ENCODE assay signal across 19 cellular contexts in the genomic region with DNA sequence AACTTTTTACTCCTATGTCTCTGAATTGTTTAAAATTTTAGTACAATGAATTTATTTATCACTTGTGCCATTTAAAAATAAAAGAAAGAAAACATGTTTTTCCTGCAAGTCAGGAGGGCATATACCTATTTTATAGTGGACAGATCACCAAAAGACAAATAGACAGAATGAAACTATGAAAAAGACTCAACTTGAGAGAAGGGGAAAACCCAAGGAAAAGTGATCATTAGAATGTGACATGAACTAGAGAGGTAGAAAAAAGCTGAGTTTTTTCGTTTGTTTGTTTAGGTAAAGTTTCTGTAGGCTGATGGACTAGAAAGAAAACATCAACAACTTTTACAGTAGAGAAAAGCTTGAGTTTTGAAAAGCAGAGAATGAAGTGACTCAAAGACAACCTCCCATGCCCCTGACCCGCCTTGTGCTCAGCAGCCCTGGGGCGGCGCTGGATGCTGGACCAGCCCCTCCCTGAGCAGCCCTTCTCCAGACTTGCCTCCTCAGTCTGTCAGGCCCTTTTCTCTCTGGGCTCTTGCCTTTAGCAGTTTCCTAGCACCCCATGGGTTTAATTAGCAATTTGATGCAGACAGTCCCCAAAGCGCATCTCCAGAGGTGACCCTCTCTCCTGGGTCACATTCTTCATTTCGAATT.
DNase-seq lines count a peak whose midpoint lies in the region; ATAC-seq, FAIRE-seq and TF ChIP-seq lines count a peak whose summit lies in the region.
"Had no signal": no experiment of that assay in that cellular context is flagged by ENCODE, and none has a peak within 500 bp of the region (broad histone marks: within the 10 kb centered on the region; RNA-seq: fewer than 3 reads in every experiment).

No MANE protein-coding gene starts in this region.

- H3K4me1 ChIP-seq in foreskin keratinocyte (peaks cover 6% of the 10 kb centered on the region), small intestine (ENCODE audit: control insufficient read depth in 2 of 2, insufficient read depth in 1 of 2, low read depth in 1 of 2, low read length in 1 of 2) (no peaks in the 10 kb centered on the region)
- H3K4me1 ChIP-seq in effector memory CD4-positive, alpha-beta T cell (ENCODE audit: control insufficient read depth, insufficient read depth, low read length, poor library complexity, severe bottlenecking): no peaks in the 10 kb centered on the region
- H3K4me1 ChIP-seq: adrenal gland, heart left ventricle, tibial artery had no signal

- H3K36me3 ChIP-seq in effector memory CD4-positive, alpha-beta T cell (ENCODE audit: control insufficient read depth, insufficient read depth, low read length): no peaks in the 10 kb centered on the region
- H3K36me3 ChIP-seq in small intestine (ENCODE audit: control insufficient read depth in 2 of 2, insufficient read depth in 2 of 2, low read length in 2 of 2): no peaks in the 10 kb centered on the region
- H3K36me3 ChIP-seq: adrenal gland, cardiac muscle cell, heart left ventricle, tibial artery had no signal

- WGBS in small intestine, 3 donors: 88 to 90% (median 88%) methylated on average over 6 of the region's 6 CpGs

- no peak for FAIRE-seq in small intestine (lab: Jason Lieb, UNC)
- FAIRE-seq: HepG2 had no signal

- peak; percentile 70 for ATAC-seq in GM18508 (IDR thresholded peaks at IDR 0.05; ENCODE audit: insufficient read depth, unreplicated experiment)
- peak; percentile 76 for ATAC-seq in GM19463 (IDR thresholded peaks at IDR 0.05; ENCODE audit: unreplicated experiment)
- peak; percentile 63 for ATAC-seq in HG02884 (IDR thresholded peaks at IDR 0.05; ENCODE audit: unreplicated experiment)
- peak; percentile 38 for ATAC-seq in foreskin keratinocyte
- ATAC-seq: activated CD8-positive, alpha-beta memory T cell treated with anti-CD3 and anti-CD28 coated beads, Interleukin-2, amount 10 ng/mL, durations not matched to agents 7 days and 5 days; heart left ventricle; HepG2 had no signal

- no peak overlapping the region for H3K4me3 ChIP-seq in effector memory CD4-positive, alpha-beta T cell (ENCODE audit: insufficient read depth, low read depth, low read length, poor library complexity, severe bottlenecking)
- no peak overlapping the region for H3K4me3 ChIP-seq in small intestine (ENCODE audit: low read depth in 1 of 2, low read length in 2 of 2)
- H3K4me3 ChIP-seq: adrenal gland, cardiac muscle cell, heart left ventricle, lung, tibial artery had no signal

- TF ChIP-seq CTCF in foreskin keratinocyte (conservative IDR thresholded peaks at IDR 0.05): no peak

- H3K27ac ChIP-seq in foreskin keratinocyte: no peak overlapping the region
- no peak overlapping the region for H3K27ac ChIP-seq in effector memory CD4-positive, alpha-beta T cell (ENCODE audit: insufficient read depth, low read length, poor library complexity, severe bottlenecking)
- no peak overlapping the region for H3K27ac ChIP-seq in small intestine (ENCODE audit: low read depth in 1 of 2, low read length in 1 of 2)
- H3K27ac ChIP-seq: adrenal gland, cardiac muscle cell, heart left ventricle, tibial artery had no signal

- H3K9me3 ChIP-seq in effector memory CD4-positive, alpha-beta T cell (ENCODE audit: control insufficient read depth, low read length): no peaks in the 10 kb centered on the region
- H3K9me3 ChIP-seq in small intestine (ENCODE audit: control insufficient read depth, low read depth): no peaks in the 10 kb centered on the region
- H3K9me3 ChIP-seq: adrenal gland, heart left ventricle, tibial artery had no signal

- no peaks in the 10 kb centered on the region for H3K27me3 ChIP-seq in foreskin keratinocyte
- no peaks in the 10 kb centered on the region for H3K27me3 ChIP-seq in effector memory CD4-positive, alpha-beta T cell (replicated peaks; ENCODE audit: control insufficient read depth, insufficient read depth, low read length, poor library complexity, severe bottlenecking)
- no peaks in the 10 kb centered on the region for H3K27me3 ChIP-seq in small intestine (ENCODE audit: control insufficient read depth in 2 of 2, insufficient read depth in 2 of 2, low read length in 2 of 2)
- H3K27me3 ChIP-seq: adrenal gland, cardiac muscle cell, heart left ventricle, tibial artery had no signal

- DNase-seq in foreskin keratinocyte: no peak
- no peak for DNase-seq in glomerular visceral epithelial cell (ENCODE audit: extremely low spot score)
- DNase-seq in effector memory CD4-positive, alpha-beta T cell: no peak
- no peak for DNase-seq in small intestine
- no peak for DNase-seq in NCI-H187 (lab: John Stamatoyannopoulos, UW)
- DNase-seq: activated CD8-positive, alpha-beta memory T cell treated with anti-CD3 and anti-CD28 coated beads, Interleukin-2, amount 10 ng/mL, durations not matched to agents 7 days and 5 days; activated effector memory CD4-positive, alpha-beta T cell treated with anti-CD3 and anti-CD28 coated beads, Interleukin-2, amount 50 U/mL, for 16 hours; adrenal gland; DND-41; heart left ventricle; islet precursor cell; NCI-H1694; tibial artery had no signal
